Comparison of ENCODE assay signal across 8 cellular contexts in genomic region chr12:12376636-12377448, GRCh38. TPM values are rescaled to one million over a fixed set of nuclear protein-coding genes. Genes with fewer than 3 reads are reported as not detected.
DNase-seq lines count a peak whose midpoint lies in the region; TF ChIP-seq lines count a peak whose summit lies in the region.

No MANE protein-coding gene starts in this region.

- TF ChIP-seq POLR2A in sigmoid colon (IDR thresholded peaks at IDR 0.05) = no peak

- H3K27ac ChIP-seq in A673 (ENCODE audit: low read depth, low read length, poor library complexity, severe bottlenecking) = no peak overlapping the region
- no peak overlapping the region for H3K27ac ChIP-seq in right atrium auricular region
- H3K27ac ChIP-seq in sigmoid colon = no peak overlapping the region

- peak; percentile 82 for DNase-seq in A673 (ENCODE audit: low spot score)
- peak; percentile 77 for DNase-seq in GM10248 (ENCODE audit: extremely low spot score)
- DNase-seq in HT-29 (ENCODE audit: low spot score) = peak; percentile 87
- peak; percentile 80 for DNase-seq in NCI-H774 (lab: John Stamatoyannopoulos, UW)
- DNase-seq in amniotic epithelial cell (ENCODE audit: low read depth) = peak; percentile 83
- DNase-seq in right atrium auricular region (ENCODE audit: low spot score) = no peak
- DNase-seq in sigmoid colon = no peak
- no peak for DNase-seq in MG63

- TF ChIP-seq EP300 in sigmoid colon (IDR thresholded peaks at IDR 0.05) = no peak

- H3K27me3 ChIP-seq in A673 (replicated peaks; ENCODE audit: insufficient read depth, low read depth, low read length, poor library complexity) = no peaks in the 10 kb centered on the region
- no peaks in the 10 kb centered on the region for H3K27me3 ChIP-seq in right atrium auricular region
- no peaks in the 10 kb centered on the region for H3K27me3 ChIP-seq in sigmoid colon
- no peaks in the 10 kb centered on the region for H3K27me3 ChIP-seq in MG63

- CTCF ChIA-PET in A673 (lab: Charles Lee) (interaction anchor here (0.6 to 1.8 kb wide), 7 partner anchors 187 to 360 kb away, joined by 3 to 7 read pairs (median 3); no protein-coding TSS in a partner anchor), GM10248 (lab: Yijun Ruan, JAX) (interaction anchor here (0.6 to 4.8 kb wide), 63 partner anchors 9 to 536 kb away, joined by 3 to 44 read pairs (median 4); partner anchors contain the start of gene CREBL2)

- 80 to 85% methylated on average over 12 of the region's 12 CpGs for WGBS in sigmoid colon, 2 donors

- no TSS peak for BruUV-seq in A673 (replicated peaks; lab: Mats Ljungman, UMichigan)

- H3K9me3 ChIP-seq in A673 (ENCODE audit: low read depth, low read length, poor library complexity, severe bottlenecking) (no peaks in the 10 kb centered on the region), right atrium auricular region (no peaks in the 10 kb centered on the region), sigmoid colon (no peaks in the 10 kb centered on the region), MG63 (peaks cover 6% of the 10 kb centered on the region)

- POLR2A ChIA-PET in A673 (lab: Charles Lee; ENCODE audit: low non-redundant PET) = interaction anchor here (0.6 kb wide), 1 partner anchor 71 kb away, joined by 4 read pairs; no protein-coding TSS in a partner anchor
- POLR2A ChIA-PET in GM10248 (lab: Yijun Ruan, JAX) = no interaction called here

- no peaks in the 10 kb centered on the region for H3K4me1 ChIP-seq in A673 (ENCODE audit: insufficient read depth, low read length, poor library complexity, severe bottlenecking)
- H3K4me1 ChIP-seq in right atrium auricular region = peaks cover 0 to 6% of the 10 kb centered on the region in 2 donors
- no peaks in the 10 kb centered on the region for H3K4me1 ChIP-seq in sigmoid colon

- no peak overlapping the region for H3K4me3 ChIP-seq in A673 (ENCODE audit: low read depth, low read length, poor library complexity, severe bottlenecking)
- H3K4me3 ChIP-seq in right atrium auricular region = no peak overlapping the region
- no peak overlapping the region for H3K4me3 ChIP-seq in sigmoid colon
- H3K4me3 ChIP-seq in MG63 = no peak overlapping the region

- intact Hi-C loops in A673 (cut with micrococcal nuclease; ENCODE audit: unreplicated experiment) (loop anchor here (1.0 kb wide), 2 partner anchors 279 to 327 kb away; no protein-coding TSS in a partner anchor), sigmoid colon (cut with DNase I) (loop anchor here (1.0 to 5.0 kb wide), 3 partner anchors 185 to 328 kb away; partner anchors contain the start of gene DUSP16)

- H3K36me3 ChIP-seq in A673 (ENCODE audit: insufficient read depth, low read length, poor library complexity, severe bottlenecking) = no peaks in the 10 kb centered on the region
- H3K36me3 ChIP-seq in right atrium auricular region = no peaks in the 10 kb centered on the region
- peaks cover 0 to 14% (median 0%) of the 10 kb centered on the region in 4 donors for H3K36me3 ChIP-seq in sigmoid colon
- no peaks in the 10 kb centered on the region for H3K36me3 ChIP-seq in MG63

- TF ChIP-seq CTCF in A673 (conservative IDR thresholded peaks at IDR 0.05; ENCODE audit: low read depth, low read length) (peak; percentile 77), GM10248 (IDR thresholded peaks at IDR 0.05; ENCODE audit: control extremely low read depth, extremely low read depth, low read depth, missing control alignments) (peak; percentile 46), right atrium auricular region (IDR thresholded peaks at IDR 0.05) (peak; percentile 38 to 76), sigmoid colon (IDR thresholded peaks at IDR 0.05) (peak; percentile 60 to 84 (median 67))

RNA-seq across cellular contexts. Expression of gene BORCS5, which starts 20.0 kb away (rescaled TPM):
- total RNA-seq in A673 (2021) (14.7 and 17.7 TPM in 2 replicates), right atrium auricular region (1 to 10 TPM; 6.2 to 8.0 TPM), sigmoid colon (10 to 100 TPM in 3 of 4 donors, 1 to 10 TPM in 1; 7.1 to 25.3 (median 14.0) TPM)
- 3.4 and 3.5 TPM in 2 replicates for total RNA-seq in HT-29 (2014; rRNA removed; shearing (Covaris generic))
- 1 to 10 TPM; 3.7 to 7.0 (median 6.0) TPM for polyA plus RNA-seq in sigmoid colon
- total RNA-seq in MG63 (2014; rRNA removed; shearing (Covaris generic); ENCODE audit: low replicate concordance) = 3.6 and 5.6 TPM in 2 replicates

RNA-seq across cellular contexts. Expression of gene MANSC1, which starts 26.8 kb away (rescaled TPM):
- total RNA-seq in A673 (2021) = 10.5 TPM in 2 replicates
- total RNA-seq in HT-29 (2014; rRNA removed; shearing (Covaris generic)) = 10.5 and 14.8 TPM in 2 replicates
- total RNA-seq in right atrium auricular region = 10 to 100 TPM; 16.5 to 28.0 TPM
- total RNA-seq in sigmoid colon = 10 to 100 TPM; 11.5 to 16.6 (median 12.2) TPM
- 10 to 100 TPM in 1 of 3 donors, 1 to 10 TPM in 2; 5.8 to 21.4 (median 7.2) TPM for polyA plus RNA-seq in sigmoid colon
- 0.92 TPM in 1 of 2 replicates, not detected in the other for total RNA-seq in MG63 (2014; rRNA removed; shearing (Covaris generic); ENCODE audit: low replicate concordance)

Comparison
In these comparisons a context has a peak if more than half of its experiments do, and no peak if none do; other contexts are left out.
1. DNase-seq: peak in A673 (single experiment), GM10248 (single experiment), HT-29 (single experiment), NCI-H774 (single experiment) and amniotic epithelial cell (single experiment); none in right atrium auricular region (single experiment), sigmoid colon (single experiment) and MG63 (single experiment).
2. Peak in every context shown above with its lines, with median percentiles within 50 percentile points of each other: CTCF ChIP-seq.